Comparison of ENCODE assay signal across 8 cellular contexts in the genomic region with DNA sequence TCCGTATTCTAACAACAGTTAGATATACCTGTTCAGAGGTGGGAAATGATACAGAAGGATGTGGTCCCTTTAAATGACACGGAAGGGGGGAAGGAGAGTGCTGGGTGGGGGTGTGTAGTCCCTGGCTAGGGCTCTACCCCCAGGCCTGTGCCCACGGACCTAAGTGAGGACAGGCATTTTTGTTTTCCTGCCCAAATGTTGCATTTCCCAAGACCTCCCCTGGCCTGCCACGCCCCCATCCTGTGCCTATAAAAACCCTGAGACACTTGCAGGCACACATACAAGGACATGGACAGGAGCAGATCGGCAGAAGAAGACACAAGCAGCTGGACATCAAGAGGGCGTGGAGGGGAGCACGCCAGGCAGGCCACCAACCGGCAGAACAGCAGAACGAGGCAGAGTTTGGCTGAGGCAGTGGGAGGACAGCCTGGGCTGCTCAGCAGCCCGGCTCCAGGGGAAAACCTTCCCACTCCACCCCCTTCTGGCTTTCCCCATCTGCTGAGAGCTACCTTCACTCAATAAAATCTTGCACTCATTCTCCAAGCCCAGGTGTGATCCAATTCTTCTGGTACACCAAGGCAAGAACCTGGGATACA. TPM values are rescaled to one million over a fixed set of nuclear protein-coding genes. Genes with fewer than 3 reads are reported as not detected.
"Had no signal": no experiment of that assay in that cellular context is flagged by ENCODE, and none has a peak within 500 bp of the region (broad histone marks: within the 10 kb centered on the region; RNA-seq: fewer than 3 reads in every experiment).

No MANE protein-coding gene starts in this region.

- H3K9ac ChIP-seq: KMS-11 had no signal

- H3K27ac ChIP-seq: KMS-11 had no signal

- H3K4me2 ChIP-seq: GM23338, KMS-11 had no signal

- H2AFZ ChIP-seq: GM23338 had no signal

- H3K36me3 ChIP-seq: HAP-1 had no signal

- DNase-seq: H7, KBM-7 had no signal

- H3K9me3 ChIP-seq: HAP-1 had no signal

- H3K4me1 ChIP-seq: HAP-1 had no signal

- ATAC-seq: GM23338, HCT116 had no signal

- H3K27ac Mint-ChIP-seq: GM23338 had no signal

- H3K4me3 ChIP-seq: GM23338, HAP-1 had no signal

- H3K4me3 Mint-ChIP-seq: GM23338 had no signal

RNA-seq across cellular contexts. Expression of a gene that starts 21.7 kb away (rescaled TPM):
- total RNA-seq: GM23338, H1, H7, HT-29 had no signal

RNA-seq across cellular contexts. Expression of a gene that starts 33.1 kb away (rescaled TPM):
- total RNA-seq: HT-29 had no signal
